In the genomic region with DNA sequence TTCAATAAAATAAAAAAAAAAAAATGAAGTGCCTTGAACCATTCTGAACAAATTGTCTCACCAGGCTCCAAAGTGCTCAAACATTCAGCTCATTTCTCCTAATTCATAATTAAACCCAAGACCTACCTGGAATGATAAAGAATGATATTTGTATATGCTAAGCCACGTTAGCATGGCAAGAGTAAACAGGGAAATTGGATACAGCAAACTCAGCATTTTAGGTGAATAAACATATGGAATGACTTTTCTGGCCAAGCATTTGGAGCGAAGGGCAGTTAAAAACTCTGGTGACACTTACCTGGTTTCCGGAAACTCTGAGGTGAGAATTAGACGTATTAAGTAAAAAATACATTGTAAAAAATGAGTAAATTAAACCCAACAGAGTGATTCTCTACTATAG, we compare ENCODE assay signal across 28 cellular contexts.
"Had no signal": no experiment of that assay in that cellular context is flagged by ENCODE, and none has a peak within 500 bp of the region (broad histone marks: within the 10 kb centered on the region; RNA-seq: fewer than 3 reads in every experiment).

No MANE protein-coding gene starts in this region.

- H3K4me3 ChIP-seq: neural progenitor cell, ovary, psoas muscle, skin epidermis, smooth muscle cell, spleen, suprapubic skin, testis, tibial artery, transverse colon, upper lobe of right lung, uterus had no signal

- H3K9ac ChIP-seq: neural progenitor cell, parathyroid adenoma had no signal

- H3K9me3 ChIP-seq: ovary, suprapubic skin, testis, tibial artery, transverse colon, upper lobe of right lung, uterus had no signal

- H2AFZ ChIP-seq: neural progenitor cell, parathyroid adenoma had no signal

- H3K36me3 ChIP-seq: neural progenitor cell, ovary, spleen, suprapubic skin, tibial artery, transverse colon, upper lobe of right lung, uterus had no signal

- DNase-seq: natural killer cell; occipital lobe; ovary; posterior cingulate gyrus; psoas muscle; right cardiac atrium; spleen; stimulated activated CD4-positive, alpha-beta T cell treated with anti-CD3 and anti-CD28 coated beads, Interleukin-12 subunit alpha, Interleukin-12 subunit beta, amount 100 ng/mL, for 4 hours; stimulated activated CD4-positive, alpha-beta T cell treated with anti-CD3 and anti-CD28 coated beads, Interleukin-1b, Interleukin-23, amount 100 ng/mL, for 48 hours; stimulated activated CD4-positive, alpha-beta T cell treated with anti-CD3 and anti-CD28 coated beads, Interleukin-4, amount 100 ng/mL, for 1 hour; stimulated activated CD4-positive, alpha-beta T cell treated with anti-CD3 and anti-CD28 coated beads, Interleukin-4, amount 100 ng/mL, for 4 hours; stimulated activated CD8-positive, alpha-beta memory T cell treated with anti-CD3 and anti-CD28 coated beads, Interleukin-4, amount 100 ng/mL, for 48 hours; stimulated activated naive CD4-positive, alpha-beta T cell; stimulated activated naive CD8-positive, alpha-beta T cell treated with anti-CD3 and anti-CD28 coated beads, Interleukin-15, amount 100 ng/mL, for 72 hours; stimulated activated naive CD8-positive, alpha-beta T cell treated with anti-CD3 and anti-CD28 coated beads, Interleukin-15, Interleukin-2, amounts not matched to agents 100 U/mL and 50 U/mL, for 24 hours; substantia nigra; testis; tibial artery; transverse colon; upper lobe of right lung; uterus had no signal

- H3K27ac ChIP-seq: neural progenitor cell, ovary, parathyroid adenoma, psoas muscle, skin epidermis, spleen, suprapubic skin, testis, tibial artery, transverse colon, upper lobe of right lung, uterus had no signal

- ATAC-seq: natural killer cell; psoas muscle; right cardiac atrium; sciatic nerve; stimulated activated memory B cell treated with anti-CD40 and anti-IgM and Interleukin-4, amounts not matched to agents 10 μg/mL and 1 μg/mL and 100 μg/mL, for 72 hours; stimulated activated naive CD8-positive, alpha-beta T cell treated with anti-CD3 and anti-CD28 coated beads, Interleukin-15, amount 100 ng/mL, for 72 hours; stimulated activated naive CD8-positive, alpha-beta T cell treated with anti-CD3 and anti-CD28 coated beads, Interleukin-15, Interleukin-2, amounts not matched to agents 100 U/mL and 50 U/mL, for 24 hours; upper lobe of right lung had no signal

- H3K27me3 ChIP-seq: neural progenitor cell, ovary, spleen, suprapubic skin, testis, tibial artery, transverse colon, upper lobe of right lung, uterus had no signal

- H3K4me2 ChIP-seq: neural progenitor cell, smooth muscle cell had no signal

- H3K4me1 ChIP-seq: parathyroid adenoma, psoas muscle, spleen, suprapubic skin, testis, tibial artery, transverse colon, upper lobe of right lung, uterus had no signal

- H3K79me2 ChIP-seq: parathyroid adenoma had no signal
